In the genomic region with DNA sequence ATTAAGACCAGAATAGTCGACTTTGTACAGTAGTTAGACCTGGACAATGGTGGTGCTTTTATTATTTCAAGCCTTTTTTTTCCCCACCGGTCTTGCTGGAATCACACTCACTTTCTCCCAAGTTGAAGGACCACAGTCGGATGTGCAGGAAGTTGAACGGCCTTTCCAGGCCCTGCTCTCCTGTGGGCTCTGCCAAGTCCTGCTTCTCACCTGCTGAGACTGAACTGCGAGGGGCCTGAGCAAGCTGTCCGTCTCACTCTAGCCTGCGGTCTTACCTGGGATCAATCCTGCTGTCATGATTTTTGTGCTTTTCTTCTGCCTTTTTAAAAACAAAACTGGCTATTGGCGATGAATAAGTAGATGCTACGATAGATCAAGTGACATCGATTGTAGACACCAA, we compare ENCODE assay signal across 10 cellular contexts. TPM values are rescaled to one million over a fixed set of nuclear protein-coding genes. Genes with fewer than 3 reads are reported as not detected.
DNase-seq lines count a peak whose midpoint lies in the region; ATAC-seq and TF ChIP-seq lines count a peak whose summit lies in the region.
"Had no signal": no experiment of that assay in that cellular context is flagged by ENCODE, and none has a peak within 500 bp of the region (broad histone marks: within the 10 kb centered on the region; RNA-seq: fewer than 3 reads in every experiment).

No MANE protein-coding gene starts in this region.

- peaks cover 12% of the 10 kb centered on the region for H3K4me1 Mint-ChIP-seq in activated CD8-positive, alpha-beta memory T cell treated with anti-CD3 and anti-CD28 coated beads, Interleukin-2, amount 10 ng/mL, durations not matched to agents 7 days and 5 days
- peaks cover 0 to 17% (median 6%) of the 10 kb centered on the region in 3 donors for H3K4me1 Mint-ChIP-seq in T-cell
- H3K4me1 Mint-ChIP-seq in stimulated activated naive B cell treated with anti-CD40 and anti-IgM and Interleukin-4, amounts not matched to agents 10 μg/mL and 1 μg/mL and 100 μg/mL, for 72 hours: peaks cover 13 to 25% of the 10 kb centered on the region in 2 donors

- CTCF ChIA-PET in activated CD8-positive, alpha-beta memory T cell treated with anti-CD3 and anti-CD28 coated beads, Interleukin-2, amount 10 ng/mL, durations not matched to agents 7 days and 5 days (lab: Charles Lee): interaction anchor here (1.3 to 1.6 kb wide), 2 partner anchors 9 to 19 kb away, joined by 3 to 4 read pairs; partner anchors contain the start of gene GEMIN4
- CTCF ChIA-PET in T-cell (lab: Charles Lee): no interaction called here

- H3K27ac Mint-ChIP-seq in activated CD8-positive, alpha-beta memory T cell treated with anti-CD3 and anti-CD28 coated beads, Interleukin-2, amount 10 ng/mL, durations not matched to agents 7 days and 5 days: no peak overlapping the region
- no peak overlapping the region for H3K27ac Mint-ChIP-seq in T-cell
- H3K27ac Mint-ChIP-seq in stimulated activated naive B cell treated with anti-CD40 and anti-IgM and Interleukin-4, amounts not matched to agents 10 μg/mL and 1 μg/mL and 100 μg/mL, for 72 hours: no peak overlapping the region

- ATAC-seq in activated CD8-positive, alpha-beta memory T cell treated with anti-CD3 and anti-CD28 coated beads, Interleukin-2, amount 10 ng/mL, durations not matched to agents 7 days and 5 days: no peak
- ATAC-seq in T-cell (replicated peaks in 1 of 4) (no peak), GM18907 (IDR thresholded peaks at IDR 0.05; ENCODE audit: unreplicated experiment) (no peak)
- no peak for ATAC-seq in stimulated activated naive B cell treated with anti-CD40 and anti-IgM and Interleukin-4, amounts not matched to agents 10 μg/mL and 1 μg/mL and 100 μg/mL, for 72 hours (replicated peaks)

- H3K36me3 Mint-ChIP-seq in activated CD8-positive, alpha-beta memory T cell treated with anti-CD3 and anti-CD28 coated beads, Interleukin-2, amount 10 ng/mL, durations not matched to agents 7 days and 5 days: peaks cover 27% of the 10 kb centered on the region
- no peaks in the 10 kb centered on the region for H3K36me3 Mint-ChIP-seq in T-cell
- H3K36me3 Mint-ChIP-seq in stimulated activated naive B cell treated with anti-CD40 and anti-IgM and Interleukin-4, amounts not matched to agents 10 μg/mL and 1 μg/mL and 100 μg/mL, for 72 hours: peaks cover 12 to 20% of the 10 kb centered on the region in 2 donors

- POLR2A ChIA-PET in T-cell (lab: Charles Lee): no interaction called here

- no peaks in the 10 kb centered on the region for H3K9me3 Mint-ChIP-seq in activated CD8-positive, alpha-beta memory T cell treated with anti-CD3 and anti-CD28 coated beads, Interleukin-2, amount 10 ng/mL, durations not matched to agents 7 days and 5 days (ENCODE audit: low read depth)
- no peaks in the 10 kb centered on the region for H3K9me3 Mint-ChIP-seq in T-cell
- no peaks in the 10 kb centered on the region for H3K9me3 Mint-ChIP-seq in stimulated activated naive B cell treated with anti-CD40 and anti-IgM and Interleukin-4, amounts not matched to agents 10 μg/mL and 1 μg/mL and 100 μg/mL, for 72 hours

- H3K4me3 ChIP-seq in fibroblast of pulmonary artery (replicated peaks; ENCODE audit: low read depth, low read length): peak overlapping the region; percentile 68

- peak overlapping the region; percentile 78 for H3K4me3 Mint-ChIP-seq in activated CD8-positive, alpha-beta memory T cell treated with anti-CD3 and anti-CD28 coated beads, Interleukin-2, amount 10 ng/mL, durations not matched to agents 7 days and 5 days
- peak overlapping the region; percentile 73 to 82 (median 75) for H3K4me3 Mint-ChIP-seq in T-cell
- peak overlapping the region; percentile 90 to 94 for H3K4me3 Mint-ChIP-seq in stimulated activated naive B cell treated with anti-CD40 and anti-IgM and Interleukin-4, amounts not matched to agents 10 μg/mL and 1 μg/mL and 100 μg/mL, for 72 hours

- no peaks in the 10 kb centered on the region for H3K27me3 Mint-ChIP-seq in activated CD8-positive, alpha-beta memory T cell treated with anti-CD3 and anti-CD28 coated beads, Interleukin-2, amount 10 ng/mL, durations not matched to agents 7 days and 5 days
- H3K27me3 Mint-ChIP-seq in T-cell: peaks cover 3 to 7% of the 10 kb centered on the region in 2 donors
- peaks cover 0 to 26% of the 10 kb centered on the region in 2 donors for H3K27me3 Mint-ChIP-seq in stimulated activated naive B cell treated with anti-CD40 and anti-IgM and Interleukin-4, amounts not matched to agents 10 μg/mL and 1 μg/mL and 100 μg/mL, for 72 hours

- DNase-seq in activated CD8-positive, alpha-beta memory T cell treated with anti-CD3 and anti-CD28 coated beads, Interleukin-2, amount 10 ng/mL, durations not matched to agents 7 days and 5 days: no peak
- no peak for DNase-seq in activated CD8-positive, alpha-beta memory T cell treated with anti-CD3 and anti-CD28 coated beads for 24 hours
- DNase-seq in T-cell (no peak), fibroblast of pulmonary artery (ENCODE audit: low read depth) (no peak), Kasumi-1 (lab: John Stamatoyannopoulos, UW) (no peak), NCI-H2227 (lab: John Stamatoyannopoulos, UW; ENCODE audit: unreplicated experiment) (no peak)
- no peak for DNase-seq in stimulated activated naive B cell treated with anti-CD40 and anti-IgM and Interleukin-4, amounts not matched to agents 10 μg/mL and 1 μg/mL and 100 μg/mL, for 72 hours
- DNase-seq: COR-L47, NCI-H1694 treated with DMSO at 0.1 percent for 48 hours had no signal

- no peak for TF ChIP-seq CTCF in fibroblast of pulmonary artery (IDR thresholded peaks at IDR 0.05; ENCODE audit: low read length, missing control alignments)

RNA-seq across cellular contexts. Expression of gene TLCD3A, which starts 1.3 kb away (rescaled TPM):
- 10 to 100 TPM in 1 of 2 experiments, 1 to 10 TPM in 1; 8.4 to 10.2 TPM for total RNA-seq in activated CD8-positive, alpha-beta memory T cell treated with anti-CD3 and anti-CD28 coated beads, Interleukin-2, amount 10 ng/mL, durations not matched to agents 7 days and 5 days
- 1 to 10 TPM; 1.3 to 3.0 (median 2.2) TPM for total RNA-seq in T-cell

RNA-seq across cellular contexts. Expression of gene GEMIN4, which starts 18.3 kb away (rescaled TPM):
- total RNA-seq in activated CD8-positive, alpha-beta memory T cell treated with anti-CD3 and anti-CD28 coated beads, Interleukin-2, amount 10 ng/mL, durations not matched to agents 7 days and 5 days: 10 to 100 TPM; 40.8 to 43.0 TPM
- 10 to 100 TPM; 19.6 to 38.2 (median 36.0) TPM for total RNA-seq in T-cell

RNA-seq across cellular contexts. Expression of gene VPS53, which starts 19.1 kb away (rescaled TPM):
- total RNA-seq in activated CD8-positive, alpha-beta memory T cell treated with anti-CD3 and anti-CD28 coated beads, Interleukin-2, amount 10 ng/mL, durations not matched to agents 7 days and 5 days: 10 to 100 TPM; 63.9 to 66.3 TPM
- 10 to 100 TPM; 58.7 to 88.1 (median 70.6) TPM for total RNA-seq in T-cell

RNA-seq across cellular contexts. Expression of gene GLOD4, which starts 48.3 kb away (rescaled TPM):
- 10 to 100 TPM; 45.1 to 56.3 TPM for total RNA-seq in activated CD8-positive, alpha-beta memory T cell treated with anti-CD3 and anti-CD28 coated beads, Interleukin-2, amount 10 ng/mL, durations not matched to agents 7 days and 5 days
- 10 to 100 TPM; 66.9 to 85.1 (median 76.8) TPM for total RNA-seq in T-cell

RNA-seq across cellular contexts. Expression of gene MRM3, which starts 48.4 kb away (rescaled TPM):
- 10 to 100 TPM; 21.7 to 26.5 TPM for total RNA-seq in activated CD8-positive, alpha-beta memory T cell treated with anti-CD3 and anti-CD28 coated beads, Interleukin-2, amount 10 ng/mL, durations not matched to agents 7 days and 5 days
- total RNA-seq in T-cell: 10 to 100 TPM; 23.0 to 34.1 (median 25.6) TPM
